Comparison of ENCODE assay signal across 8 cellular contexts in the genomic region with DNA sequence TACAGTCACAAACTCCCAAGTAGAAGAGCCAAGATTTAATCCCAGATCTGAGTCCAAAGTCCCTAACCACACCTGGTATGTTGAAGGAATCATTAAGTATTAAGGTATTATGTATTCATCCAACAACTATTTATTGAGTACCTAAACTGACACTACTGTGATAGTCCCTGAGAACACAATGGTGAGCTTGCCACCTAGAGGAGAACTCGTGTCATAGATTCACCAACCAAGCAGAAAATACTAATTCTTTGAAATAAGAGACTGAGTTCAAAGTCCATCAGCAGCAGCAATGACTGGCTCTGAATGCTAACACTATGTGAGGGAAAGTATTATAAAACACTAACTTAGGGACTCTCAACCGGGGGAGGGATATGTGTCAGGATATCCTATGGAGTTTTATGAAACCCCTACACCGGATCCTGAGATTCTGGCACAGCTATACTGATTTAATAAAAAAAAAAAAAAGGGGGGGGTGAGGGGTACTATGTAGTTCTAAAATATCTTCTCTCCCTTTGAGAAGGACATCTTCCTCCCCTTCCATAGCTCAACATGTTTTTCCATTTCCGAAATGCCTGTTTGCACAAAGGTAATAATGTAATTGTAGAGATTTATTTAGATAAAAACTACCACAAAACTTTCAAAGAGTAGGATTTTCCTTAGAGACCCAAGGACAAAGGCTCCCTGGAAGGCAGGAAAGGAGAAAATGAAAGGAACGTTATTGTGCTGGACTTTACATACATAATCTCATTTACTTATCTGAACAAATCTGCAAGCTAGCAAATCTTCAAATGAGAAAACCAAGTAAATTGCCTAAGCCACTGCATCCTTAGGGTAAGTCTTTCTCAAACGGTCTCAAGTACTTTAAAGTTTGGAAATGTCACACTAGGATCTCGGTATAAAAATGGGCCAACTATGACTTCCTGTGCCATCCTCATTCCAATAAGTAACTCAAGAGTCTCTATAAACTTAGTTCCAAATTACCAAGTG. TPM values are rescaled to one million over a fixed set of nuclear protein-coding genes. Genes with fewer than 3 reads are reported as not detected.
DNase-seq lines count a peak whose midpoint lies in the region; ATAC-seq and TF ChIP-seq lines count a peak whose summit lies in the region.

No MANE protein-coding gene starts in this region.

- 5% methylated on average over 7 of the region's 7 CpGs for WGBS in liver

- H3K27ac ChIP-seq in HUES48 (ENCODE audit: low read depth, low read length) (no peak overlapping the region), liver (ENCODE audit: low read depth in 1 of 2, low read length in 2 of 2) (peak overlapping the region; percentile 90 to 91), thoracic aorta (peak overlapping the region in 1 of 2 donors; percentile 93)

- H3K9ac ChIP-seq in HUES48 (ENCODE audit: low read depth, low read length), result no peak overlapping the region
- peak overlapping the region; percentile 63 to 98 for H3K9ac ChIP-seq in liver (ENCODE audit: low read depth in 1 of 2, low read length in 2 of 2)

- H3K4me1 ChIP-seq in HUES48 (ENCODE audit: control insufficient read depth, insufficient read depth, low read length), result peaks cover 15% of the 10 kb centered on the region
- peaks cover 4 to 80% (median 62%) of the 10 kb centered on the region in 4 donors for H3K4me1 ChIP-seq in liver (ENCODE audit: control insufficient read depth in 4 of 4, insufficient read depth in 4 of 4, low read length in 3 of 4)
- peaks cover 27 to 53% of the 10 kb centered on the region in 2 donors for H3K4me1 ChIP-seq in thoracic aorta (ENCODE audit: control insufficient read depth in 1 of 2, low read depth in 2 of 2)

- no peaks in the 10 kb centered on the region for H3K27me3 ChIP-seq in HUES48 (ENCODE audit: control insufficient read depth, insufficient read depth, low read length)
- no peaks in the 10 kb centered on the region for H3K27me3 ChIP-seq in liver (ENCODE audit: control insufficient read depth in 4 of 4, insufficient read depth in 4 of 4, low read length in 3 of 4)
- no peaks in the 10 kb centered on the region for H3K27me3 ChIP-seq in thoracic aorta (replicated peaks; ENCODE audit: insufficient read depth)

- H3K4me3 ChIP-seq in HUES48 (ENCODE audit: low read depth, low read length) (peak overlapping the region; percentile 96), cardiac fibroblast (replicated peaks in 1 of 2; ENCODE audit: low read depth in 2 of 2, low read length in 2 of 2) (peak overlapping the region; percentile 79 to 80), liver (ENCODE audit: low read depth in 1 of 3, low read length in 3 of 3) (peak overlapping the region; percentile 81 to 85 (median 84)), thoracic aorta (peak overlapping the region; percentile 97)

- no peaks in the 10 kb centered on the region for H3K9me3 ChIP-seq in HUES48 (ENCODE audit: control insufficient read depth, insufficient read depth, low read length)
- H3K9me3 ChIP-seq in liver (ENCODE audit: control insufficient read depth in 4 of 4, low read length in 3 of 4), result no peaks in the 10 kb centered on the region
- no peaks in the 10 kb centered on the region for H3K9me3 ChIP-seq in thoracic aorta

- peak; percentile 92 to 95 for TF ChIP-seq RAD21 in liver (IDR thresholded peaks at IDR 0.05)

- peak; percentile 35 for ATAC-seq in GM19025 (IDR thresholded peaks at IDR 0.05; ENCODE audit: low read depth, unreplicated experiment)
- ATAC-seq in thoracic aorta (ENCODE audit: insufficient number of reproducible peaks, low FRiP score, low read depth), result no peak

- H3K36me3 ChIP-seq in HUES48 (ENCODE audit: control insufficient read depth, insufficient read depth, low read length), result no peaks in the 10 kb centered on the region
- H3K36me3 ChIP-seq in liver (ENCODE audit: control insufficient read depth in 4 of 4, insufficient read depth in 3 of 4, low read depth in 1 of 4, low read length in 3 of 4), result no peaks in the 10 kb centered on the region
- no peaks in the 10 kb centered on the region for H3K36me3 ChIP-seq in thoracic aorta

- TF ChIP-seq CTCF in cardiac fibroblast (IDR thresholded peaks at IDR 0.05; ENCODE audit: low read depth, low read length), result peak; percentile 72
- TF ChIP-seq CTCF in liver (IDR thresholded peaks at IDR 0.05; ENCODE audit: low read depth, low read length, missing input control), result peak; percentile 80
- peak; percentile 44 for TF ChIP-seq CTCF in thoracic aorta (IDR thresholded peaks at IDR 0.05)

- DNase-seq in DMS114 treated with DMSO at 0.1 percent for 48 hours (lab: John Stamatoyannopoulos, UW; ENCODE audit: unreplicated experiment) (peak; percentile 57), RPMI7951 (ENCODE audit: low read depth) (peak; percentile 60), cardiac fibroblast (ENCODE audit: low read depth in 2 of 2) (peak; percentile 80), thoracic aorta (ENCODE audit: low spot score) (no peak)
- no peak for DNase-seq in NK-92 treated with Interleukin-12 subunit alpha and Interleukin-12 subunit beta, amount 100 ng/mL, for 24 hours (lab: John Stamatoyannopoulos, UW)

TF ChIP-seq in liver, 16 proteins besides CTCF, POLR2A, EP300 and RAD21:
- peak in 1 of 2 donors; percentile 32 for TF ChIP-seq JUND (IDR thresholded peaks at IDR 0.05)
- TF ChIP-seq GABPA (IDR thresholded peaks at IDR 0.05 in 1 of 2, conservative IDR thresholded peaks at IDR 0.05 in 1 of 2), result peak in 1 of 2 donors; percentile 64
- TF ChIP-seq MAX (IDR thresholded peaks at IDR 0.05), result no peak
- TF ChIP-seq SP1 (IDR thresholded peaks at IDR 0.05), result peak; percentile 86
- TF ChIP-seq ZBTB33 (IDR thresholded peaks at IDR 0.05), result peak; percentile 88
- TF ChIP-seq, protein P1, sequence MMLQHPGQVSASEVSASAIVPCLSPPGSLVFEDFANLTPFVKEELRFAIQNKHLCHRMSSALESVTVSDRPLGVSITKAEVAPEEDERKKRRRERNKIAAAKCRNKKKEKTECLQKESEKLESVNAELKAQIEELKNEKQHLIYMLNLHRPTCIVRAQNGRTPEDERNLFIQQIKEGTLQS (IDR thresholded peaks at IDR 0.05), result peak; percentile 31
- TF ChIP-seq REST (IDR thresholded peaks at IDR 0.05), result no peak
- peak in 1 of 2 donors; percentile 11 for TF ChIP-seq EGR1 (IDR thresholded peaks at IDR 0.05; ENCODE audit: low read depth in 2 of 2)
- TF ChIP-seq FOXA1 (IDR thresholded peaks at IDR 0.05), result peak; percentile 24
- TF ChIP-seq HNF4A (conservative IDR thresholded peaks at IDR 0.05), result peak; percentile 95 to 97
- peak; percentile 81 for TF ChIP-seq YY1 (IDR thresholded peaks at IDR 0.05)
- no peak for TF ChIP-seq NR2F2 (IDR thresholded peaks at IDR 0.05)
- TF ChIP-seq FOXA2 (IDR thresholded peaks at IDR 0.05), result no peak
- peak; percentile 55 to 68 for TF ChIP-seq RXRA (IDR thresholded peaks at IDR 0.05)
- TF ChIP-seq HNF4G (IDR thresholded peaks at IDR 0.05), result peak; percentile 82
- peak; percentile 55 for TF ChIP-seq TAF1 (conservative IDR thresholded peaks at IDR 0.05)

RNA-seq across cellular contexts. Expression of gene NCOA4, which starts 1.5 kb away (rescaled TPM):
- total RNA-seq in RPMI7951 (2014; rRNA removed; shearing (Covaris generic)), result 111 and 144 TPM in 2 replicates
- 100 to 1,000 TPM; 224 to 746 TPM for total RNA-seq in liver
- polyA plus RNA-seq in liver, result 100 to 1,000 TPM in 1 of 2 donors, 10 to 100 TPM in 1; 71.9 to 112 TPM
- total RNA-seq in thoracic aorta, result 100 to 1,000 TPM; 101 to 111 TPM

RNA-seq across cellular contexts. Expression of gene MSMB, which starts 17.2 kb away (rescaled TPM):
- total RNA-seq in RPMI7951 (2014; rRNA removed; shearing (Covaris generic)), result not detected in 2 replicates
- total RNA-seq in liver (not detected), thoracic aorta (not detected)
- polyA plus RNA-seq in liver, result not detected

RNA-seq across cellular contexts. Expression of gene TIMM23, which starts 56.6 kb away (rescaled TPM):
- total RNA-seq in RPMI7951 (2014; rRNA removed; shearing (Covaris generic)), result 86.4 and 93.2 TPM in 2 replicates
- 10 to 100 TPM; 42.7 to 42.8 TPM for total RNA-seq in liver
- polyA plus RNA-seq in liver, result 10 to 100 TPM; 41.8 to 66.8 TPM
- 10 to 100 TPM; 37.9 to 51.5 TPM for total RNA-seq in thoracic aorta

Comparison
In these comparisons a context has a peak if more than half of its experiments do, and no peak if none do; other contexts are left out.
1. DNase-seq: peak in DMS114 treated with DMSO at 0.1 percent for 48 hours (single experiment), RPMI7951 (single experiment) and cardiac fibroblast (2 of 2); none in thoracic aorta (single experiment) and NK-92 treated with Interleukin-12 subunit alpha and Interleukin-12 subunit beta, amount 100 ng/mL, for 24 hours (single experiment).
2. Peak in every context shown above with its lines, with median percentiles within 50 percentile points of each other: H3K4me3 ChIP-seq and CTCF ChIP-seq.